ENCODE assay signal across 12 cellular contexts in the genomic region with DNA sequence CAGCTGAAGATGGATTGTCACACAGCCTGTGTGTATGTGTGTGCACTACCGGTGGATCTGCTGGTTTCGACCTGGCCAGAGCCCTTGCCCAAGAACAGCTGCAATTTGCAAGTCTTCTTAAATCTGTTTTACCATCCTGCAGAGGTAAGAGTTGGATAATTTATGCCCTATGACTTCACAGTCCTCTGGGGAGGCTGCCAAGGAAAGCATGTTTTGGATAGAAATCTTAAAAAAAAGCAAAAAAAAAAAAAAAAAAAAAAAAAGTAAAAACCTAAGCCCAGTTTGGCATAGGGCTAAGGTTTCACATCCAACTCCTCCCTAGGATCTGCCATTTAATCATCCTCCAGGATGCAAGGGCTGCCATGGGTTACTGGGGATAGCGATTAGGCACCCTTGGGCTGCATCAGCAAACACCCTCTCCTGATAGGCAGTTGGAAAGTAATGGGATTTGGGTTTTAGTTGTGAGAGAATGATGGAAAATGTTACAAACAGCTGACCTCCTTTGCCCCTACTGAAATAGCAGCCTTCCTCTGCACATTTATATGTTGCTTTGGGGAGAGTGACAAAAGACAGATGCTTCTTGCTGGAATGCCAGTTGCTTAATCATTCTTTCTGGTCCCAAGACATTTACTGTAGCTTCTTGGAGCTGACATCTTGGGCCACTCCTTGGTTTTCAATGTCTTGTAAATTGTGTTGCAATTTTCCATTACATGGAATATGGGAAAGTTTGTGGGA. TPM values are rescaled to one million over a fixed set of nuclear protein-coding genes. Genes with fewer than 3 reads are reported as not detected.
DNase-seq lines count a peak whose midpoint lies in the region; ATAC-seq, FAIRE-seq and TF ChIP-seq lines count a peak whose summit lies in the region.
"Had no signal": no experiment of that assay in that cellular context is flagged by ENCODE, and none has a peak within 500 bp of the region (broad histone marks: within the 10 kb centered on the region; RNA-seq: fewer than 3 reads in every experiment).

No MANE protein-coding gene starts in this region.

- H3K9me3 Mint-ChIP-seq in activated CD4-positive, alpha-beta T cell treated with anti-CD3 and anti-CD28 coated beads, Interleukin-2, amount 10 ng/mL, durations not matched to agents 24 days and 14 days: no peaks in the 10 kb centered on the region

- no peak for FAIRE-seq in A549 (lab: Jason Lieb, UNC)
- FAIRE-seq: RCC 7860 had no signal

- CTCF ChIA-PET in A549 (lab: Yijun Ruan, JAX): interaction anchor here (1.1 to 7.3 kb wide), 5 partner anchors 9 to 168 kb away, joined by 3 to 147 read pairs (median 6); a partner anchor contains a TSS

- no peak overlapping the region for H3K4me3 Mint-ChIP-seq in activated CD4-positive, alpha-beta T cell treated with anti-CD3 and anti-CD28 coated beads, Interleukin-2, amount 10 ng/mL, durations not matched to agents 24 days and 14 days

- no peak; a peak in 1 of 6 replicates for ATAC-seq in A549
- no peak for ATAC-seq in GM18517 (IDR thresholded peaks at IDR 0.05; ENCODE audit: unreplicated experiment)

- H3K4me3 ChIP-seq in A549 (no peak overlapping the region), fibroblast of lung (replicated peaks in 1 of 4; ENCODE audit: control extremely low read depth in 1 of 4, insufficient read depth in 1 of 4, low read depth in 3 of 4, low read length in 4 of 4) (no peak overlapping the region), osteoblast (ENCODE audit: insufficient read depth, low read length) (no peak overlapping the region)
- H3K4me3 ChIP-seq: thyroid gland had no signal

- no peak overlapping the region for H3K27ac Mint-ChIP-seq in activated CD4-positive, alpha-beta T cell treated with anti-CD3 and anti-CD28 coated beads, Interleukin-2, amount 10 ng/mL, durations not matched to agents 24 days and 14 days

- TF ChIP-seq POLR2A in A549 (IDR thresholded peaks at IDR 0.05; ENCODE audit: low read length): no peak

- H3K36me3 ChIP-seq in fibroblast of lung (ENCODE audit: control insufficient read depth, insufficient read depth, low read length): no peaks in the 10 kb centered on the region
- H3K36me3 ChIP-seq in osteoblast (ENCODE audit: insufficient read depth, low read length): no peaks in the 10 kb centered on the region
- H3K36me3 ChIP-seq: BE2C, thyroid gland had no signal

- H3K79me2 ChIP-seq in fibroblast of lung (ENCODE audit: control insufficient read depth, insufficient read depth, low read length) (no peaks in the 10 kb centered on the region), osteoblast (ENCODE audit: insufficient read depth, low read length) (no peaks in the 10 kb centered on the region)

- H3K27ac ChIP-seq in A549: peak overlapping the region; percentile 79 to 82
- H3K27ac ChIP-seq in fibroblast of lung (ENCODE audit: insufficient read depth, low read length): peak overlapping the region; percentile 69
- peak overlapping the region; percentile 70 for H3K27ac ChIP-seq in osteoblast (ENCODE audit: low read depth, low read length)

- no peak overlapping the region for H3K4me2 ChIP-seq in A549
- no peak overlapping the region for H3K4me2 ChIP-seq in fibroblast of lung (ENCODE audit: extremely low read depth, insufficient read depth, low read length)
- peak overlapping the region; percentile 15 for H3K4me2 ChIP-seq in osteoblast (ENCODE audit: insufficient read depth, low read length)

- peaks cover 35% of the 10 kb centered on the region for H3K4me1 ChIP-seq in A549
- H3K4me1 ChIP-seq in fibroblast of lung (ENCODE audit: control insufficient read depth, extremely low read depth, insufficient read depth, low read length): peaks cover 18% of the 10 kb centered on the region
- H3K4me1 ChIP-seq in osteoblast (ENCODE audit: insufficient read depth, low read length): peaks cover 33% of the 10 kb centered on the region
- H3K4me1 ChIP-seq: BE2C, thyroid gland had no signal

- H3K4me1 Mint-ChIP-seq in activated CD4-positive, alpha-beta T cell treated with anti-CD3 and anti-CD28 coated beads, Interleukin-2, amount 10 ng/mL, durations not matched to agents 24 days and 14 days: peaks cover 18% of the 10 kb centered on the region

- TF ChIP-seq CTCF in A549 (IDR thresholded peaks at IDR 0.05) (no peak), fibroblast of lung (conservative IDR thresholded peaks at IDR 0.05 in 1 of 2, IDR thresholded peaks at IDR 0.05 in 1 of 2; ENCODE audit: low read depth in 1 of 2, low read length in 2 of 2) (no peak), osteoblast (IDR thresholded peaks at IDR 0.05; ENCODE audit: extremely low read depth, low read depth, low read length) (no peak)

- TF ChIP-seq RAD21 in A549 (conservative IDR thresholded peaks at IDR 0.05 in 1 of 2, IDR thresholded peaks at IDR 0.05 in 1 of 2): no peak

- no peaks in the 10 kb centered on the region for H4K20me1 ChIP-seq in fibroblast of lung (ENCODE audit: control insufficient read depth, extremely low read depth, insufficient read depth, low read length)
- no peaks in the 10 kb centered on the region for H4K20me1 ChIP-seq in osteoblast (ENCODE audit: insufficient read depth, low read length)

- H3K9ac ChIP-seq in fibroblast of lung (ENCODE audit: insufficient read depth, low read length): no peak overlapping the region

- H3K36me3 Mint-ChIP-seq in activated CD4-positive, alpha-beta T cell treated with anti-CD3 and anti-CD28 coated beads, Interleukin-2, amount 10 ng/mL, durations not matched to agents 24 days and 14 days (ENCODE audit: low read depth): no peaks in the 10 kb centered on the region

- no peak for TF ChIP-seq EP300 in A549 (IDR thresholded peaks at IDR 0.05)

- H2AFZ ChIP-seq in fibroblast of lung (ENCODE audit: low read length) (no peak overlapping the region), osteoblast (ENCODE audit: low read length) (no peak overlapping the region)

- intact Hi-C loops in activated CD4-positive, alpha-beta T cell treated with anti-CD3 and anti-CD28 coated beads, Interleukin-2, amount 10 ng/mL, durations not matched to agents 24 days and 14 days (cut with micrococcal nuclease): loop anchor here (5.0 kb wide), 1 partner anchor 74 kb away; no protein-coding TSS in a partner anchor

- DNase-seq in A549 (ENCODE audit: low read depth in 1 of 2, low spot score in 1 of 2): no peak
- DNase-seq in NCI-H2171 (lab: John Stamatoyannopoulos, UW): peak; percentile 4
- peak; percentile 92 to 94 for DNase-seq in fibroblast of lung (ENCODE audit: low read depth in 2 of 2)
- DNase-seq in osteoblast (ENCODE audit: insufficient read length, low spot score, missing footprints): no peak
- no peak for DNase-seq in activated CD4-positive, alpha-beta T cell treated with anti-CD3 and anti-CD28 coated beads, Interleukin-2, amount 50 U/mL, for 1 hour
- no peak for DNase-seq in activated CD4-positive, alpha-beta T cell treated with anti-CD3 and anti-CD28 coated beads, Interleukin-2, amount 10 ng/mL, durations not matched to agents 24 days and 14 days
- no peak for DNase-seq in T1000 (lab: John Stamatoyannopoulos, UW)
- DNase-seq: BE2C, NCI-H1092 treated with DMSO at 0.1 percent for 48 hours, thyroid gland had no signal

- H3K27me3 ChIP-seq in fibroblast of lung (ENCODE audit: control insufficient read depth, insufficient read depth, low read length): no peaks in the 10 kb centered on the region
- H3K27me3 ChIP-seq in osteoblast (ENCODE audit: insufficient read depth, low read length): no peaks in the 10 kb centered on the region
- H3K27me3 ChIP-seq: BE2C, thyroid gland had no signal

- H3K9me3 ChIP-seq in A549 (no peaks in the 10 kb centered on the region), fibroblast of lung (ENCODE audit: control insufficient read depth, insufficient read depth, low read depth, low read length) (no peaks in the 10 kb centered on the region), osteoblast (ENCODE audit: low read depth, low read length) (no peaks in the 10 kb centered on the region)
- H3K9me3 ChIP-seq: BE2C, thyroid gland had no signal

- POLR2A ChIA-PET in A549 (lab: Yijun Ruan, JAX): interaction anchor here (1.5 kb wide), 2 partner anchors 37 to 170 kb away, joined by 3 to 4 read pairs; no protein-coding TSS in a partner anchor

- 96% methylated on average over 3 of the region's 3 CpGs for WGBS in A549 (ENCODE audit: missing lambda C conversion rate)

- H3K27me3 Mint-ChIP-seq in activated CD4-positive, alpha-beta T cell treated with anti-CD3 and anti-CD28 coated beads, Interleukin-2, amount 10 ng/mL, durations not matched to agents 24 days and 14 days: peaks cover 5% of the 10 kb centered on the region

TF ChIP-seq in A549, 52 proteins besides CTCF, POLR2A, EP300 and RAD21:
- TF ChIP-seq CEBPB (IDR thresholded peaks at IDR 0.05) (peak in 1 of 2 experiments; percentile 10; a peak in 1 of 4 replicates), CBX2 (IDR thresholded peaks at IDR 0.05; ENCODE audit: borderline replicate concordance, low read depth) (no peak)
- TF ChIP-seq, protein P1, sequence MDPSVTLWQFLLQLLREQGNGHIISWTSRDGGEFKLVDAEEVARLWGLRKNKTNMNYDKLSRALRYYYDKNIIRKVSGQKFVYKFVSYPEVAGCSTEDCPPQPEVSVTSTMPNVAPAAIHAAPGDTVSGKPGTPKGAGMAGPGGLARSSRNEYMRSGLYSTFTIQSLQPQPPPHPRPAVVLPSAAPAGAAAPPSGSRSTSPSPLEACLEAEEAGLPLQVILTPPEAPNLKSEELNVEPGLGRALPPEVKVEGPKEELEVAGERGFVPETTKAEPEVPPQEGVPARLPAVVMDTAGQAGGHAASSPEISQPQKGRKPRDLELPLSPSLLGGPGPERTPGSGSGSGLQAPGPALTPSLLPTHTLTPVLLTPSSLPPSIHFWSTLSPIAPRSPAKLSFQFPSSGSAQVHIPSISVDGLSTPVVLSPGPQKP (IDR thresholded peaks at IDR 0.05; ENCODE audit: low read depth, low read length): no peak

RNA-seq across cellular contexts. Expression of a gene that starts 35.3 kb away (rescaled TPM):
- polyA plus RNA-seq in A549 (2011; rRNA removed) (0.10 and 0.26 TPM in 2 replicates), A549 (2017; fragmentation: RNase III; extraction: RNeasy Plus Mini Kit Qiagen cat#74134 plus additional on column Dnase treatment) (0.09 TPM in 1 of 3 replicates, not detected in the others), fibroblast of lung (not detected in 2 replicates)
- not detected in 2 replicates for polyA plus RNA-seq in A549 (2012; cell fraction: cytosol; rRNA removed)
- not detected in 2 replicates for polyA plus RNA-seq in A549 (2012; cell fraction: nucleus; rRNA removed)
- not detected in 2 replicates for polyA minus RNA-seq in A549 (2011; rRNA and poly(A)+ RNA removed)
- total RNA-seq in fibroblast of lung (not detected in 2 replicates), osteoblast (not detected in 2 replicates)
- polyA plus RNA-seq in fibroblast of lung (2012): not detected in 2 replicates
- not detected in 2 replicates for polyA minus RNA-seq in fibroblast of lung (ENCODE audit: low replicate concordance)
- total RNA-seq in activated CD4-positive, alpha-beta T cell treated with anti-CD3 and anti-CD28 coated beads, Interleukin-2, amount 10 ng/mL, durations not matched to agents 24 days and 14 days: not detected in 2 replicates
- total RNA-seq: thyroid gland had no signal

Comparison
In these comparisons a context has a peak if more than half of its experiments do, and no peak if none do; other contexts are left out.
1. DNase-seq: peak in NCI-H2171 (single experiment) and fibroblast of lung (2 of 2); none in A549 (0 of 2), osteoblast (single experiment), activated CD4-positive, alpha-beta T cell treated with anti-CD3 and anti-CD28 coated beads, Interleukin-2, amount 50 U/mL, for 1 hour (single experiment), activated CD4-positive, alpha-beta T cell treated with anti-CD3 and anti-CD28 coated beads, Interleukin-2, amount 10 ng/mL, durations not matched to agents 24 days and 14 days (single experiment) and T1000 (single experiment).
2. Peak in every context shown above with its lines, with median percentiles within 50 percentile points of each other: H3K27ac ChIP-seq.